8 cellular contexts compared by ENCODE assay signal in the genomic region with DNA sequence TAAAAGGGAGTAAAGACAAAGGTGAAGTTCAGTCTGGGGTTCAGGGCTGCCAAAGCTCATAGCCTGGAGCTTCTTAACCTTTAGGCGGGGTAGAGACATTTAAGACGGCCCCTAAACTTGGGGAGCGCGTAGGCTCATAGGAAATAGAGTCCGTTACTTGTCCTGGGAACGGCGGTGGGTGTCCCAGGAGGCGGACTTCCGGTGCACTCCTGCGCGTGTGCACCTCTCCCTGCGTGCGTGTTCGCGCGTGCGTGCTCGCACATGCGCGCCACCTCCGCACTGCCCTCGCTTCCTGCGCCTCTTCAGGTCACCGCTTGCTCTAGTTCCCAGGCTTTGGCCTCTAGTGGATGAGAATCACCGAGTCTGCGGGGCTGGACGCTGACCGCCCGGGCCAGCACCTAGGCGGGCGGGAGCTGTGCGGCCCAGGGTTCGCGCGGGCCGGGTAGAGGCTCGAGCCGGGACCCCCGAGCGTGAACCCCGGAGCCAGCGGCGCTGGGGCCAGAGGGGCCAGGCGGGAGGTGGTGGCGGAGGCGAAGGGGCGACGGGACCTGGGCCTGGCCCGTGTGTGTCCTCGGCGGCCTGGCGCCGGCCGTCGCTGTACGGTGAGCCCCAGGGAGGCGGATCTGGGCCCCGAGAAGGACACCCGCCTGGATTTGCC. TPM values are rescaled to one million over a fixed set of nuclear protein-coding genes. Genes with fewer than 3 reads are reported as not detected.
DNase-seq lines count a peak whose midpoint lies in the region; ATAC-seq and TF ChIP-seq lines count a peak whose summit lies in the region.
"Not testable (repeated sequence)": the region's sequence is repeated elsewhere in the genome, so short reads cannot be mapped to it uniquely, and the experiment has no call there.

No MANE protein-coding gene starts in this region.

- 0% methylated on average over 35 to 52 of the region's 59 CpGs for WGBS in lung, 2 donors

- not testable (repeated sequence) for H3K9me3 ChIP-seq in lung (ENCODE audit: control insufficient read depth in 2 of 2, insufficient read depth in 1 of 2, low read length in 1 of 2)

- ATAC-seq in GM19467 (IDR thresholded peaks at IDR 0.05; ENCODE audit: unreplicated experiment) (peak; percentile 100), lung (ENCODE audit: insufficient read depth, low FRiP score) (peak; percentile 100)

- peak; percentile 66 for DNase-seq in CMK (ENCODE audit: low read depth)
- DNase-seq in HK-2 (ENCODE audit: unreplicated experiment): peak; percentile 77
- peak; percentile 9 for DNase-seq in NK-92 (lab: John Stamatoyannopoulos, UW; ENCODE audit: unreplicated experiment)
- peak; percentile 37 to 43 for DNase-seq in activated CD8-positive, alpha-beta memory T cell treated with anti-CD3 and anti-CD28 coated beads for 1 hour (ENCODE audit: extremely low read depth in 1 of 2, low read depth in 1 of 2)
- peak; percentile 54 for DNase-seq in effector CD4-positive, alpha-beta T cell
- peak; percentile 87 for DNase-seq in lung (ENCODE audit: low spot score)
- peak; percentile 57 to 68 for DNase-seq in stimulated activated CD4-positive, alpha-beta T cell treated with anti-CD3 and anti-CD28 coated beads, Interleukin-4, amount 100 ng/mL, for 48 hours (ENCODE audit: low read depth in 2 of 2)

- not testable (repeated sequence) for H3K4me1 ChIP-seq in lung (ENCODE audit: control insufficient read depth in 2 of 2, insufficient read depth in 2 of 2, low read length in 2 of 2)

- peak overlapping the region; percentile 83 for H3K4me3 ChIP-seq in lung

- H3K27me3 ChIP-seq in lung (ENCODE audit: control insufficient read depth, insufficient read depth): not testable (repeated sequence)

- H3K27ac ChIP-seq in lung (ENCODE audit: low read depth in 1 of 2, low read length in 1 of 2): peak overlapping the region; percentile 83 to 90

- TF ChIP-seq CTCF in lung (IDR thresholded peaks at IDR 0.05; ENCODE audit: control extremely low read depth, extremely low read depth): not testable (repeated sequence)

- not testable (repeated sequence) for H3K36me3 ChIP-seq in lung (ENCODE audit: control insufficient read depth in 2 of 2, insufficient read depth in 2 of 2, low read length in 2 of 2)

RNA-seq across cellular contexts. Expression of a gene that starts 45.7 kb away (rescaled TPM):
- total RNA-seq in lung: 10 to 100 TPM; 15.4 to 38.0 TPM
- 10 to 100 TPM; 14.5 to 17.7 TPM for polyA plus RNA-seq in lung

RNA-seq across cellular contexts. Expression of a gene that starts 51.2 kb away (rescaled TPM):
- total RNA-seq in lung: 10 to 100 TPM in 1 of 2 donors, 1 to 10 TPM in 1; 2.1 to 10.1 TPM
- 1 to 10 TPM in 1 of 2 donors, under 1 TPM in 1; 0.90 to 1.1 TPM for polyA plus RNA-seq in lung

Comparison
In these comparisons a context has a peak if more than half of its experiments do, and no peak if none do; other contexts are left out.
1. Peak in every context shown above with its lines: DNase-seq, ATAC-seq, H3K4me3 ChIP-seq and H3K27ac ChIP-seq.
2. DNase-seq: peak in every context shown above with its lines; median percentile 87 in lung; 77 in HK-2; 66 in CMK; 62 in stimulated activated CD4-positive, alpha-beta T cell treated with anti-CD3 and anti-CD28 coated beads, Interleukin-4, amount 100 ng/mL, for 48 hours; 54 in effector CD4-positive, alpha-beta T cell; 40 in activated CD8-positive, alpha-beta memory T cell treated with anti-CD3 and anti-CD28 coated beads for 1 hour; 9 in NK-92.